8 cellular contexts compared by ENCODE assay signal in genomic region chr1:80656011-80656627, GRCh38.
DNase-seq lines count a peak whose midpoint lies in the region; ATAC-seq lines count a peak whose summit lies in the region.

No MANE protein-coding gene starts in this region.

- no peak overlapping the region for H3K9ac ChIP-seq in Karpas-422 (ENCODE audit: low read length)

- no peaks in the 10 kb centered on the region for H3K36me3 ChIP-seq in HAP-1 (replicated peaks)
- no peaks in the 10 kb centered on the region for H3K36me3 ChIP-seq in Karpas-422 (ENCODE audit: insufficient read depth, low read length)

- H3K9me3 ChIP-seq in HAP-1: no peaks in the 10 kb centered on the region
- H3K9me3 ChIP-seq in Karpas-422 (ENCODE audit: low read length): peaks cover 35% of the 10 kb centered on the region

- H3K4me2 ChIP-seq in Karpas-422 (ENCODE audit: low read depth, low read length, poor library complexity, severe bottlenecking): no peak overlapping the region

- in situ Hi-C loops in HAP-1 (cut with MboI; ENCODE audit: low sequenced_read_pairs): no loop called here

- H3K4me1 ChIP-seq in HAP-1 (no peaks in the 10 kb centered on the region), Karpas-422 (ENCODE audit: low read length) (no peaks in the 10 kb centered on the region)

- ATAC-seq in GM18498 (IDR thresholded peaks at IDR 0.05; ENCODE audit: unreplicated experiment): peak; percentile 91

- H3K79me2 ChIP-seq in Karpas-422 (ENCODE audit: low read length): no peaks in the 10 kb centered on the region

- H3K4me3 ChIP-seq in HAP-1 (no peak overlapping the region), Karpas-422 (ENCODE audit: low read length) (no peak overlapping the region)

- H4K20me1 ChIP-seq in Karpas-422 (ENCODE audit: insufficient read depth, low read depth, low read length): no peaks in the 10 kb centered on the region

- no peaks in the 10 kb centered on the region for H3K9me2 ChIP-seq in Karpas-422 (replicated peaks; ENCODE audit: insufficient read depth, low read length)

- no peak overlapping the region for H2AFZ ChIP-seq in Karpas-422 (ENCODE audit: low read length)

- no peak overlapping the region for H3K27ac ChIP-seq in Karpas-422 (ENCODE audit: low read length)

- no peaks in the 10 kb centered on the region for H3K27me3 ChIP-seq in HAP-1 (ENCODE audit: low read depth)
- H3K27me3 ChIP-seq in Karpas-422 (ENCODE audit: low read length): no peaks in the 10 kb centered on the region

- peak; percentile 46 to 51 for DNase-seq in HAP-1 (ENCODE audit: low spot score in 2 of 2)
- peak; percentile 33 for DNase-seq in NCI-H226
- peak; percentile 2 for DNase-seq in fibroblast of the conjunctiva (ENCODE audit: low read depth)
- no peak for DNase-seq in GOT3 (lab: John Stamatoyannopoulos, UW)
- no peak for DNase-seq in hypothalamus (lab: John Stamatoyannopoulos, UW)
- no peak for DNase-seq in NCI-H1930 (lab: John Stamatoyannopoulos, UW)
- no peak for DNase-seq in Karpas-422

Comparison
In these comparisons a context has a peak if more than half of its experiments do, and no peak if none do; other contexts are left out.
1. DNase-seq: peak in HAP-1 (2 of 2), NCI-H226 (single experiment) and fibroblast of the conjunctiva (single experiment); none in GOT3 (single experiment), hypothalamus (0 of 51), NCI-H1930 (0 of 2) and Karpas-422 (single experiment).